In genomic region chr11:36453678-36454077, GRCh38 we compare ENCODE assay signal across 11 cellular contexts. TPM values are rescaled to one million over a fixed set of nuclear protein-coding genes. Genes with fewer than 3 reads are reported as not detected.
DNase-seq lines count a peak whose midpoint lies in the region; ATAC-seq, FAIRE-seq and TF ChIP-seq lines count a peak whose summit lies in the region.
"Had no signal": no experiment of that assay in that cellular context is flagged by ENCODE, and none has a peak within 500 bp of the region (broad histone marks: within the 10 kb centered on the region; RNA-seq: fewer than 3 reads in every experiment).

No MANE protein-coding gene starts in this region.

- no peaks in the 10 kb centered on the region for H3K9me2 ChIP-seq in PC-9 (ENCODE audit: insufficient read depth)

- H2BK20ac ChIP-seq in H1 (ENCODE audit: low read length) = no peak overlapping the region

- peak overlapping the region; percentile 56; the same call in 1 of the 2 replicates for H3K18ac ChIP-seq in H1 (ENCODE audit: extremely low read depth, low read length)
- no peak overlapping the region for H3K18ac ChIP-seq in trophoblast cell (ENCODE audit: low read length)

- no peak for TF ChIP-seq RAD21 in H1 (IDR thresholded peaks at IDR 0.05 in 1 of 2, conservative IDR thresholded peaks at IDR 0.05 in 1 of 2; ENCODE audit: low read depth in 2 of 2, low read length in 2 of 2)

- no TSS peak for BruUV-seq in PC-9 (replicated peaks; lab: Mats Ljungman, UMichigan)

- no peak overlapping the region for H4K12ac ChIP-seq in trophoblast cell (ENCODE audit: low read depth, low read length)

- no peak overlapping the region for H2BK5ac ChIP-seq in H1 (ENCODE audit: low read depth, low read length)
- no peak overlapping the region for H2BK5ac ChIP-seq in trophoblast cell (ENCODE audit: low read depth, low read length, poor library complexity)

- no peak overlapping the region for H2BK12ac ChIP-seq in H1 (ENCODE audit: low read depth, low read length)
- no peak overlapping the region for H2BK12ac ChIP-seq in trophoblast cell (ENCODE audit: low read length)

- H3K4me1 ChIP-seq in PC-9 (replicated peaks; ENCODE audit: insufficient read depth) = peaks cover 64% of the 10 kb centered on the region
- H3K4me1 ChIP-seq in H1 (replicated peaks in 1 of 4; ENCODE audit: control insufficient read depth in 3 of 4, insufficient read depth in 4 of 4, low read length in 3 of 4) = peaks cover 0 to 20% (median 11%) of the 10 kb centered on the region in 4 experiments; a peak in 6 of 7 replicates
- peaks cover 24 to 27% of the 10 kb centered on the region in 2 experiments for H3K4me1 ChIP-seq in trophoblast cell (ENCODE audit: control insufficient read depth in 1 of 2, insufficient read depth in 2 of 2, low read length in 2 of 2)

- H3K36me3 ChIP-seq in PC-9 (ENCODE audit: low read depth) (no peaks in the 10 kb centered on the region), H1 (ENCODE audit: control insufficient read depth in 2 of 4, insufficient read depth in 4 of 4, low read length in 3 of 4) (peaks cover 0 to 5% (median under 1%) of the 10 kb centered on the region in 4 experiments; a peak in 1 of 8 replicates), trophoblast cell (ENCODE audit: control insufficient read depth in 1 of 2, insufficient read depth in 2 of 2, low read length in 2 of 2) (peaks cover 16 to 24% of the 10 kb centered on the region in 2 experiments)

- H3K4me3 ChIP-seq in PC-9 = no peak overlapping the region
- H3K4me3 ChIP-seq in H1 (ENCODE audit: extremely low read depth in 1 of 4, insufficient read depth in 2 of 4, low read depth in 3 of 4, low read length in 4 of 4) = no peak overlapping the region
- H3K4me3 ChIP-seq in trophoblast cell (ENCODE audit: low read depth, low read length) = no peak overlapping the region
- H3K4me3 ChIP-seq: lung had no signal

- H3K23ac ChIP-seq in H1 (ENCODE audit: insufficient read length) (no peak overlapping the region), trophoblast cell (ENCODE audit: low read length) (no peak overlapping the region)

- intact Hi-C loops in PC-9 (cut with micrococcal nuclease; ENCODE audit: unreplicated experiment) = no loop called here

- H3K79me1 ChIP-seq in H1 (ENCODE audit: low read depth, low read length) = no peaks in the 10 kb centered on the region
- H3K79me1 ChIP-seq in trophoblast cell (ENCODE audit: low read length) = peaks cover 18% of the 10 kb centered on the region

- CTCF ChIA-PET in PC-9 (lab: Charles Lee) (no interaction called here), H1 (lab: Charles Lee; ENCODE audit: partially characterized antibody) (interaction anchor here (0.6 to 5.6 kb wide), 9 partner anchors 9 to 574 kb away, joined by 3 to 59 read pairs (median 3); no protein-coding TSS in a partner anchor)

- H4K20me1 ChIP-seq in PC-9 (ENCODE audit: insufficient read depth) (no peaks in the 10 kb centered on the region), H1 (replicated peaks in 1 of 2; ENCODE audit: control insufficient read depth in 1 of 2, insufficient read depth in 2 of 2, low read length in 2 of 2) (no peaks in the 10 kb centered on the region)

- TF ChIP-seq CTCF in PC-9 (conservative IDR thresholded peaks at IDR 0.05) (no peak), H1 (IDR thresholded peaks at IDR 0.05; ENCODE audit: control extremely low read depth in 1 of 3, insufficient read depth in 1 of 3, low read depth in 1 of 3, low read length in 3 of 3) (no peak)

- H4K91ac ChIP-seq in H1 (replicated peaks; ENCODE audit: insufficient read length, low read length) = no peak overlapping the region
- no peak overlapping the region for H4K91ac ChIP-seq in trophoblast cell (ENCODE audit: low read depth, low read length)

- peaks cover 26% of the 10 kb centered on the region; the same call in 1 of the 2 replicates for H3F3A ChIP-seq in PC-9 (ENCODE audit: insufficient read depth, low read depth)

- H3K14ac ChIP-seq in H1 (ENCODE audit: insufficient read length) (no peak overlapping the region), trophoblast cell (ENCODE audit: low read length) (no peak overlapping the region)

- FAIRE-seq in H1 (lab: Jason Lieb, UNC) (no peak), urothelium cell line (lab: Jason Lieb, UNC) (no peak)
- FAIRE-seq: GM18507 had no signal

- DNase-seq in A172 (ENCODE audit: low spot score) (peak; percentile 41), PC-9 (peak in 1 of 2 experiments; percentile 36), H1 (ENCODE audit: low read depth in 1 of 2, low spot score in 2 of 2) (no peak), urothelium cell line (ENCODE audit: low spot score) (no peak), trophoblast cell (no peak), DMS153 treated with DMSO at 0.1 percent for 48 hours (lab: John Stamatoyannopoulos, UW; ENCODE audit: unreplicated experiment) (no peak), superior temporal gyrus (ENCODE audit: extremely low spot score) (no peak)
- DNase-seq: C1 segment of cervical spinal cord had no signal

- no peak overlapping the region for H2BK15ac ChIP-seq in H1 (ENCODE audit: low read length)

- no peak overlapping the region for H2BK120ac ChIP-seq in H1 (replicated peaks; ENCODE audit: low read depth, low read length)
- H2BK120ac ChIP-seq in trophoblast cell (ENCODE audit: insufficient read depth, low read length, poor library complexity) = no peak overlapping the region

- H4K5ac ChIP-seq in H1 (ENCODE audit: insufficient read length, low read depth, low read length) = no peak overlapping the region

- ATAC-seq in GM21529 (IDR thresholded peaks at IDR 0.05; ENCODE audit: unreplicated experiment) = peak; percentile 41

- H3K23me2 ChIP-seq in H1 (ENCODE audit: low read depth, low read length) = no peaks in the 10 kb centered on the region

- no peak for TF ChIP-seq POLR2A in H1 (IDR thresholded peaks at IDR 0.05; ENCODE audit: control extremely low read depth in 1 of 2, low read depth in 2 of 2, low read length in 2 of 2)

- H3K27ac ChIP-seq in PC-9 = no peak overlapping the region
- H3K27ac ChIP-seq in H1 (ENCODE audit: low read depth, low read length) = no peak overlapping the region
- H3K27ac ChIP-seq in trophoblast cell (ENCODE audit: low read depth, low read length) = no peak overlapping the region

- H3K4ac ChIP-seq in H1 (replicated peaks; ENCODE audit: insufficient read length, low read depth, low read length) (no peak overlapping the region), trophoblast cell (ENCODE audit: low read depth, low read length) (no peak overlapping the region)

- no peaks in the 10 kb centered on the region for H3K27me3 ChIP-seq in PC-9 (ENCODE audit: insufficient read depth, low read depth)
- no peaks in the 10 kb centered on the region for H3K27me3 ChIP-seq in H1 (replicated peaks in 1 of 4; ENCODE audit: control insufficient read depth in 3 of 4, extremely low read depth in 1 of 4, insufficient read depth in 3 of 4, low read length in 3 of 4)
- no peaks in the 10 kb centered on the region for H3K27me3 ChIP-seq in trophoblast cell (ENCODE audit: insufficient read depth, low read length)

- no peaks in the 10 kb centered on the region for H3K79me2 ChIP-seq in PC-9 (ENCODE audit: low read depth)
- H3K79me2 ChIP-seq in H1 (ENCODE audit: control insufficient read depth in 1 of 2, insufficient read depth in 2 of 2, low read length in 2 of 2) = no peaks in the 10 kb centered on the region
- H3K79me2 ChIP-seq in trophoblast cell (ENCODE audit: control insufficient read depth, insufficient read depth, low read length, poor library complexity) = peaks cover 3% of the 10 kb centered on the region

- TF ChIP-seq EP300 in H1 (IDR thresholded peaks at IDR 0.05; ENCODE audit: borderline replicate concordance in 1 of 2, low read depth in 2 of 2, low read length in 2 of 2) = no peak

- 82% methylated on average over 3 of the region's 3 CpGs; no CpG with 5 or more reads in 1 of the 2 experiments for WGBS in H1 (ENCODE audit: extremely low coverage in 1 of 2, insufficient coverage in 1 of 2, insufficient read length in 1 of 2, insufficient replicate concordance in 2 of 2, low coverage in 1 of 2, low lambda C conversion rate in 2 of 2, missing lambda C conversion rate in 1 of 2), 2 experiments
- WGBS in trophoblast cell (ENCODE audit: extremely low coverage, insufficient coverage, insufficient read length) = no CpG with 5 or more reads among the region's 3 CpGs

- no peak overlapping the region for H3K56ac ChIP-seq in H1 (replicated peaks; ENCODE audit: insufficient read length, low read depth, low read length)

- POLR2A ChIA-PET in PC-9 (lab: Charles Lee; ENCODE audit: unreplicated experiment) (no interaction called here), H1 (lab: Charles Lee; ENCODE audit: partially characterized antibody) (no interaction called here)

- H3K9ac ChIP-seq in H1 (replicated peaks in 1 of 4; ENCODE audit: extremely low read depth in 1 of 4, low read depth in 3 of 4, low read length in 3 of 4) (no peak overlapping the region), trophoblast cell (ENCODE audit: low read length) (no peak overlapping the region)

- H3K4me2 ChIP-seq in PC-9 (peak overlapping the region; percentile 45), H1 (ENCODE audit: insufficient read depth in 1 of 2, low read depth in 2 of 2, low read length in 2 of 2) (no peak overlapping the region), trophoblast cell (ENCODE audit: low read length) (no peak overlapping the region)

- H2AK5ac ChIP-seq in H1 (ENCODE audit: low read depth, low read length) (no peak overlapping the region), trophoblast cell (ENCODE audit: low read length) (no peak overlapping the region)

- H3K9me3 ChIP-seq in PC-9 (ENCODE audit: insufficient read depth, low read depth) = no peaks in the 10 kb centered on the region
- H3K9me3 ChIP-seq in H1 (ENCODE audit: insufficient read depth in 2 of 2, low read depth in 1 of 2, low read length in 1 of 2) = no peaks in the 10 kb centered on the region
- H3K9me3 ChIP-seq in trophoblast cell (ENCODE audit: insufficient read depth, low read depth, low read length) = no peaks in the 10 kb centered on the region

- H4K8ac ChIP-seq in H1 (ENCODE audit: extremely low read depth, insufficient read depth, low read length) (peak overlapping the region; percentile 28; the same call in 1 of the 2 replicates), trophoblast cell (ENCODE audit: low read depth, low read length) (no peak overlapping the region)

- no peak overlapping the region for H2AFZ ChIP-seq in PC-9
- no peak overlapping the region for H2AFZ ChIP-seq in H1 (ENCODE audit: low read length)
- no peak overlapping the region for H2AFZ ChIP-seq in trophoblast cell (ENCODE audit: insufficient read depth, low read length, poor library complexity)

RNA-seq across cellular contexts. Expression of gene TRAF6, which starts 56.4 kb away (rescaled TPM):
- 6.9 and 7.7 TPM in 2 replicates for total RNA-seq in A172 (2014; rRNA removed; shearing (Covaris generic))
- total RNA-seq in PC-9 (2021) = 8.0 and 9.2 TPM in 2 replicates
- total RNA-seq in H1 (2021; fragmentation: NEBNext Ultra II Directional; extraction: Animal tissue kit (Norgen Biotek cat#: 25700)) = 8.8 and 9.4 TPM in 2 replicates
- 2.6 and 4.6 TPM in 2 replicates for polyA plus RNA-seq in H1 (2011; rRNA removed)
- 3.7 TPM for polyA plus RNA-seq in H1 (2011; cell fraction: cytosol; rRNA removed)
- 5.2 TPM for polyA plus RNA-seq in H1 (2011; cell fraction: nucleus; rRNA removed)
- polyA plus RNA-seq in H1 (2012, experiment 1 of 2) = 4.2 to 5.0 TPM (median 4.5 TPM) in 4 replicates
- polyA plus RNA-seq in H1 (2012, experiment 2 of 2) = 0.45 TPM
- 4.4 TPM for polyA plus RNA-seq in H1 (2013, experiment 1 of 2)
- polyA plus RNA-seq in H1 (2013, experiment 2 of 2) = 4.3 TPM
- 10.4 and 13.4 TPM in 2 replicates for polyA minus RNA-seq in H1 (2011; rRNA and poly(A)+ RNA removed)
- polyA minus RNA-seq in H1 (2011; cell fraction: cytosol; rRNA and poly(A)+ RNA removed) = 4.9 TPM
- polyA minus RNA-seq in H1 (2011; cell fraction: nucleus; rRNA and poly(A)+ RNA removed) = 11.3 TPM
- 10.6 and 12.0 TPM in 2 replicates for polyA plus RNA-seq in trophoblast cell (2013)
